11 cellular contexts compared by ENCODE assay signal in the genomic region with DNA sequence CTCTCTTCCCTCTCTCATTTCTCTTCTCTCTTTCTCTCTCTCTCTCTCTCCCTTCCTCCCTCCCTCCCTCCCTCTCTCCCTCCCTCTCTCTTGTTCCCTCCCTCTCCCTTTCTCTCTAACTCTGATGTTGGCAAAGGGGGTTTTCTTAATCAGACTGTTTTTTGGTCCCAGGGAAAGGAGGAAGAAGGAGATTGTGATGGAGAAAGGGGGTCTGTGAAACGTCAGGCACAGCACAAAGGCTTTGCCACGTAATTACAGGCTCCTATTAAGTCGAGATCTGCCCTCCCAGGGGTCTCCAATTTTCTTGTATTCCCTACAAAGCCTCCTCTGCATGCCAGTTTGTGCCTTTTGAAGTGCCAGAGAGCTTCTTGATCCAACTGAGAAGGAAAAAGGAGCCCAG. TPM values are rescaled to one million over a fixed set of nuclear protein-coding genes. Genes with fewer than 3 reads are reported as not detected.
A peak's percentile ranks its signal among the peaks of the same experiment; 100 is the strongest.
DNase-seq lines count a peak whose midpoint lies in the region; ATAC-seq and TF ChIP-seq lines count a peak whose summit lies in the region.
"Had no signal": no experiment of that assay in that cellular context is flagged by ENCODE, and none has a peak within 500 bp of the region (broad histone marks: within the 10 kb centered on the region; RNA-seq: fewer than 3 reads in every experiment).

No MANE protein-coding gene starts in this region.

- H3K36me3 ChIP-seq in esophagus muscularis mucosa = no peaks in the 10 kb centered on the region
- H3K36me3 ChIP-seq in mucosa of rectum (ENCODE audit: control insufficient read depth in 2 of 2, insufficient read depth in 2 of 2, low read length in 2 of 2) = no peaks in the 10 kb centered on the region
- no peaks in the 10 kb centered on the region for H3K36me3 ChIP-seq in vagina
- H3K36me3 ChIP-seq in naive thymus-derived CD4-positive, alpha-beta T cell (ENCODE audit: control insufficient read depth in 2 of 3, insufficient read depth in 3 of 3, low read length in 3 of 3) = no peaks in the 10 kb centered on the region

- H3K9ac ChIP-seq in mucosa of rectum (ENCODE audit: low read depth in 1 of 2, low read length in 2 of 2) = no peak overlapping the region

- H3K4me3 ChIP-seq in esophagus muscularis mucosa (peak overlapping the region; percentile 52 to 73 (median 58)), mucosa of rectum (ENCODE audit: low read length in 2 of 2) (peak overlapping the region; percentile 36 to 45), vagina (peak overlapping the region; percentile 75 to 91)
- no peak overlapping the region for H3K4me3 ChIP-seq in naive thymus-derived CD4-positive, alpha-beta T cell (ENCODE audit: low read length)
- H3K4me3 ChIP-seq: GM12878 had no signal

- no peaks in the 10 kb centered on the region for H3K9me3 Mint-ChIP-seq in Calu3 (ENCODE audit: low read depth, unreplicated experiment)
- peaks cover 0 to 4% (median 0%) of the 10 kb centered on the region in 11 donors for H3K9me3 Mint-ChIP-seq in naive thymus-derived CD4-positive, alpha-beta T cell

- peaks cover 18% of the 10 kb centered on the region for H3K27me3 Mint-ChIP-seq in Calu3 (ENCODE audit: unreplicated experiment)
- peaks cover 71 to 99% (median 82%) of the 10 kb centered on the region in 5 donors for H3K27me3 Mint-ChIP-seq in naive thymus-derived CD4-positive, alpha-beta T cell

- H3K4me1 Mint-ChIP-seq in Calu3 (ENCODE audit: low read depth, unreplicated experiment) = peaks cover 17% of the 10 kb centered on the region
- H3K4me1 Mint-ChIP-seq in naive thymus-derived CD4-positive, alpha-beta T cell = peaks cover 9 to 41% (median 27%) of the 10 kb centered on the region in 7 donors

- no TSS peak for BruUV-seq in Calu3 (replicated peaks; lab: Mats Ljungman, UMichigan)

- CTCF ChIA-PET in Calu3 (lab: Charles Lee) = no interaction called here
- CTCF ChIA-PET in naive thymus-derived CD4-positive, alpha-beta T cell (lab: Charles Lee) = interaction anchor here (0.6 kb wide), 1 partner anchor 651 kb away, joined by 4 read pairs; no protein-coding TSS in a partner anchor

- ATAC-seq in naive thymus-derived CD4-positive, alpha-beta T cell = no peak
- ATAC-seq: GM12878 had no signal

- H3K27ac Mint-ChIP-seq in Calu3 (ENCODE audit: unreplicated experiment) = no peak overlapping the region
- H3K27ac Mint-ChIP-seq in naive thymus-derived CD4-positive, alpha-beta T cell = no peak overlapping the region

- H3K27ac ChIP-seq in esophagus muscularis mucosa (replicated peaks in 1 of 4) (peak overlapping the region; percentile 71 to 83 (median 78)), mucosa of rectum (ENCODE audit: low read depth in 2 of 2, low read length in 2 of 2) (no peak overlapping the region), vagina (peak overlapping the region; percentile 99)
- H3K27ac ChIP-seq in naive thymus-derived CD4-positive, alpha-beta T cell (ENCODE audit: low read depth, low read length) = no peak overlapping the region

- peaks cover 18% of the 10 kb centered on the region for H3K36me3 Mint-ChIP-seq in Calu3 (ENCODE audit: insufficient read depth, unreplicated experiment)
- peaks cover 0 to 2% (median 0%) of the 10 kb centered on the region in 5 donors for H3K36me3 Mint-ChIP-seq in naive thymus-derived CD4-positive, alpha-beta T cell

- TF ChIP-seq EP300 in esophagus muscularis mucosa (IDR thresholded peaks at IDR 0.05) = no peak

- 11% methylated on average over 3 of the region's 3 CpGs for WGBS in esophagus muscularis mucosa

- no peak overlapping the region for H3K4me3 Mint-ChIP-seq in Calu3 (ENCODE audit: low read depth, unreplicated experiment)
- H3K4me3 Mint-ChIP-seq in naive thymus-derived CD4-positive, alpha-beta T cell = peak overlapping the region in 1 of 10 donors; percentile 5

- intact Hi-C loops in esophagus muscularis mucosa (cut with DNase I) (loop anchor here (10.0 kb wide), 1 partner anchor 728 kb away; no protein-coding TSS in a partner anchor), vagina (cut with DNase I) (loop anchor here (5.0 to 10.0 kb wide), 2 partner anchors 131 to 448 kb away; partner anchors contain the start of gene GORAB), Calu3 (cut with micrococcal nuclease; ENCODE audit: unreplicated experiment) (no loop called here)
- intact Hi-C loops in naive thymus-derived CD4-positive, alpha-beta T cell (cut with micrococcal nuclease) = loop anchor here in 1 of 2 donors (10.0 kb wide), 1 partner anchor 738 kb away; no protein-coding TSS in a partner anchor

- no peaks in the 10 kb centered on the region for H3K9me3 ChIP-seq in esophagus muscularis mucosa
- H3K9me3 ChIP-seq in mucosa of rectum (ENCODE audit: control insufficient read depth in 2 of 2, low read length in 2 of 2) = no peaks in the 10 kb centered on the region
- no peaks in the 10 kb centered on the region for H3K9me3 ChIP-seq in vagina
- no peaks in the 10 kb centered on the region for H3K9me3 ChIP-seq in naive thymus-derived CD4-positive, alpha-beta T cell (ENCODE audit: control insufficient read depth in 2 of 3, low read length in 3 of 3)

- H3K27me3 ChIP-seq in esophagus muscularis mucosa (peaks cover 0 to 98% (median 45%) of the 10 kb centered on the region in 4 donors), mucosa of rectum (ENCODE audit: control insufficient read depth in 2 of 2, insufficient read depth in 2 of 2, low read length in 2 of 2) (peaks cover 42 to 63% of the 10 kb centered on the region in 2 donors), vagina (no peaks in the 10 kb centered on the region)
- H3K27me3 ChIP-seq in naive thymus-derived CD4-positive, alpha-beta T cell (ENCODE audit: control insufficient read depth in 2 of 2, insufficient read depth in 2 of 2, low read length in 2 of 2) = peaks cover 6 to 13% of the 10 kb centered on the region in 2 donors

- TF ChIP-seq CTCF in esophagus muscularis mucosa (IDR thresholded peaks at IDR 0.05) = no peak
- TF ChIP-seq CTCF in vagina (IDR thresholded peaks at IDR 0.05) = no peak
- no peak for TF ChIP-seq CTCF in Calu3 (IDR thresholded peaks at IDR 0.05; ENCODE audit: unreplicated experiment)

- POLR2A ChIA-PET in naive thymus-derived CD4-positive, alpha-beta T cell (lab: Charles Lee) = no interaction called here

- H3K4me1 ChIP-seq in esophagus muscularis mucosa (peaks cover 10 to 56% (median 48%) of the 10 kb centered on the region in 4 donors), mucosa of rectum (ENCODE audit: control insufficient read depth in 2 of 2, insufficient read depth in 2 of 2, low read length in 2 of 2) (peaks cover 3 to 6% of the 10 kb centered on the region in 2 donors), vagina (peaks cover 27% of the 10 kb centered on the region)
- H3K4me1 ChIP-seq in naive thymus-derived CD4-positive, alpha-beta T cell (ENCODE audit: control insufficient read depth in 2 of 2, insufficient read depth in 2 of 2, low read length in 2 of 2) = no peaks in the 10 kb centered on the region

- TF ChIP-seq POLR2A in esophagus muscularis mucosa (IDR thresholded peaks at IDR 0.05; ENCODE audit: low read depth) (no peak), vagina (IDR thresholded peaks at IDR 0.05) (peak in 1 of 2 donors; percentile 19)

- peak; percentile 39 for DNase-seq in NCI-H82 (lab: John Stamatoyannopoulos, UW)
- no peak for DNase-seq in NCI-H82 treated with DMSO at 0.1 percent for 48 hours (lab: John Stamatoyannopoulos, UW; ENCODE audit: unreplicated experiment)
- no peak for DNase-seq in esophagus muscularis mucosa (ENCODE audit: extremely low spot score)
- no peak for DNase-seq in vagina (ENCODE audit: extremely low spot score in 2 of 2)
- DNase-seq in Calu3 = no peak
- DNase-seq in NCI-H1048 (lab: John Stamatoyannopoulos, UW) = no peak
- DNase-seq in naive thymus-derived CD4-positive, alpha-beta T cell = no peak
- DNase-seq: activated gamma-delta T cell had no signal

RNA-seq across cellular contexts. Expression of gene PRRX1, which starts 0.9 kb away (rescaled TPM):
- total RNA-seq in esophagus muscularis mucosa (10 to 100 TPM; 11.6 to 31.2 (median 28.4) TPM), vagina (108 TPM), Calu3 (2022) (1.8 and 3.0 TPM in 2 replicates)
- total RNA-seq in naive thymus-derived CD4-positive, alpha-beta T cell = not detected
- not detected for polyA plus RNA-seq in naive thymus-derived CD4-positive, alpha-beta T cell
- total RNA-seq: renal cortical epithelial cell had no signal

Comparison
In these comparisons a context has a peak if more than half of its experiments do, and no peak if none do; other contexts are left out.
1. H3K27ac ChIP-seq: peak in esophagus muscularis mucosa (4 of 4) and vagina (single experiment); none in mucosa of rectum (0 of 2) and naive thymus-derived CD4-positive, alpha-beta T cell (single experiment).